8 cellular contexts compared by ENCODE assay signal in the genomic region with DNA sequence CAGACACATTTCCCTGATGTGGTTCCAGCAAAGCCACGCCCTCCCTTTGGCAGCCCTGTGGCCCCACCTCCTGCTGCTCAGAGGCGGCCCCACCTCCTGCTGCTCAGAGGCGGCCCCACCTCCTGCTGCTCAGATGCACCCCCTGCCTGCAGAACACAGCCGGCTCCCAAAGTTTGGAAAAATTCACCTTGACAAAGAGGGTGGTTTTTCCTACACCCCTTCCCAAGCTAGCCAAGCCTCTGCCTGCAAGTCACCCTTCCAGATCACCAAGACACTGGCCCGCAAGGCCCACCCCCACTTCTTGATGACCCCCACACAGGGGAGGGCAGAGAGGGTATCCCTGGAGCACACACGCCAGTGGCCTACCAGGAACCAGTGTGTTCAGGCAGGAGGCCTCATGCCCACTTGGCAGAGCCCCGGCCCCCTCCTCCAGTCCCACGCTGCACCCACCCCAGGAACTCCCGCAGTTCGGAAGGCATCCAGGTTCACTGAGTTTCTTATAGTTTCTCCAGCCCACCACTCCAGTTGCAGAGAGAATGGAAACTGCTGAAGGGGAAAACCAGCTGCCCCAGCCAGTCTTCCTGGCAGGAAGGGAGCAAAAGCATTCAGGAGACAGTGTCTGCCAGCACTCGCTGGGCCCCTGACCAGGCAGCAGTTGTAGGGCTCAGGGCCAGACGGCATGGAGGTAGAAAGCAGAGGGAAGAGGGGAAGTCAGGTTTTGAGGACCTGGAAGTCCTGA. TPM values are rescaled to one million over a fixed set of nuclear protein-coding genes. Genes with fewer than 3 reads are reported as not detected.
A peak's percentile ranks its signal among the peaks of the same experiment; 100 is the strongest.
DNase-seq lines count a peak whose midpoint lies in the region; ATAC-seq and TF ChIP-seq lines count a peak whose summit lies in the region.

No MANE protein-coding gene starts in this region.

- H3K4me3 Mint-ChIP-seq in activated CD4-positive, alpha-beta T cell treated with anti-CD3 and anti-CD28 coated beads, Interleukin-2, amount 10 ng/mL, durations not matched to agents 24 days and 14 days: no peak overlapping the region

- H3K27me3 ChIP-seq in colonic mucosa (no peaks in the 10 kb centered on the region), lung (ENCODE audit: control insufficient read depth, insufficient read depth) (no peaks in the 10 kb centered on the region)

- no peak overlapping the region for H3K9ac ChIP-seq in colonic mucosa (ENCODE audit: low read depth in 2 of 2, low read length in 2 of 2)

- intact Hi-C loops in activated CD4-positive, alpha-beta T cell treated with anti-CD3 and anti-CD28 coated beads, Interleukin-2, amount 10 ng/mL, durations not matched to agents 24 days and 14 days (cut with micrococcal nuclease): loop anchor here (1.0 to 10.0 kb wide), 2 partner anchors 430 to 437 kb away; partner anchors contain the start of genes MRPL46, MRPS11 and POLG
- intact Hi-C loops in colonic mucosa (cut with DNase I): no loop called here

- POLR2A ChIA-PET in AG04449 (lab: Yijun Ruan, JAX): interaction anchor here (0.6 kb wide), 1 partner anchor 278 kb away, joined by 3 read pairs; no protein-coding TSS in a partner anchor

- H3K36me3 ChIP-seq in colonic mucosa (no peaks in the 10 kb centered on the region), lung (ENCODE audit: control insufficient read depth in 2 of 2, insufficient read depth in 2 of 2, low read length in 2 of 2) (peaks cover 0 to 14% of the 10 kb centered on the region in 2 donors)

- no peaks in the 10 kb centered on the region for H3K27me3 Mint-ChIP-seq in activated CD4-positive, alpha-beta T cell treated with anti-CD3 and anti-CD28 coated beads, Interleukin-2, amount 10 ng/mL, durations not matched to agents 24 days and 14 days

- H3K36me3 Mint-ChIP-seq in activated CD4-positive, alpha-beta T cell treated with anti-CD3 and anti-CD28 coated beads, Interleukin-2, amount 10 ng/mL, durations not matched to agents 24 days and 14 days (ENCODE audit: low read depth): peaks cover 4% of the 10 kb centered on the region

- H3K27ac ChIP-seq in colonic mucosa (no peak overlapping the region), lung (ENCODE audit: low read depth in 1 of 2, low read length in 1 of 2) (peak overlapping the region in 1 of 2 donors; percentile 14)

- CTCF ChIA-PET in AG04449 (lab: Yijun Ruan, JAX): interaction anchor here (0.7 to 3.0 kb wide), 19 partner anchors 8 to 273 kb away, joined by 3 to 37 read pairs (median 5); no protein-coding TSS in a partner anchor

- no peak overlapping the region for H3K27ac Mint-ChIP-seq in activated CD4-positive, alpha-beta T cell treated with anti-CD3 and anti-CD28 coated beads, Interleukin-2, amount 10 ng/mL, durations not matched to agents 24 days and 14 days

- DNase-seq in AG04449 (ENCODE audit: low read depth, low spot score) (no peak), NCI-H2196 (lab: John Stamatoyannopoulos, UW; ENCODE audit: unreplicated experiment) (peak; percentile 54), colonic mucosa (peak; percentile 82), lung (ENCODE audit: low spot score) (peak; percentile 87)
- peak; percentile 95 for DNase-seq in activated CD4-positive, alpha-beta T cell treated with anti-CD3 and anti-CD28 coated beads, Interleukin-2, amount 10 ng/mL, durations not matched to agents 24 days and 14 days
- peak; percentile 54 for DNase-seq in stimulated activated CD8-positive, alpha-beta memory T cell treated with anti-CD3 and anti-CD28 coated beads, Interleukin-12 subunit alpha, Interleukin-12 subunit beta, amount 100 ng/mL, for 4 hours (ENCODE audit: low read depth)

- ATAC-seq in GM19438 (IDR thresholded peaks at IDR 0.05; ENCODE audit: low read depth, unreplicated experiment) (peak; percentile 52), lung (ENCODE audit: insufficient read depth, low FRiP score) (peak; percentile 88), HG02798 (IDR thresholded peaks at IDR 0.05; ENCODE audit: poor library complexity, unreplicated experiment) (no peak)

- H3K4me1 ChIP-seq in colonic mucosa (no peaks in the 10 kb centered on the region), lung (ENCODE audit: control insufficient read depth in 2 of 2, insufficient read depth in 2 of 2, low read length in 2 of 2) (peaks cover 3 to 24% of the 10 kb centered on the region in 2 donors)

- H3K4me1 Mint-ChIP-seq in activated CD4-positive, alpha-beta T cell treated with anti-CD3 and anti-CD28 coated beads, Interleukin-2, amount 10 ng/mL, durations not matched to agents 24 days and 14 days: peaks cover 31% of the 10 kb centered on the region

- TF ChIP-seq CTCF in AG04449 (IDR thresholded peaks at IDR 0.05; ENCODE audit: insufficient read depth, low read length, missing control alignments) (peak; percentile 65), colonic mucosa (IDR thresholded peaks at IDR 0.05) (peak; percentile 62), lung (IDR thresholded peaks at IDR 0.05; ENCODE audit: control extremely low read depth, extremely low read depth) (peak; percentile 32)

- H3K9me3 ChIP-seq in colonic mucosa (no peaks in the 10 kb centered on the region), lung (ENCODE audit: control insufficient read depth in 2 of 2, insufficient read depth in 1 of 2, low read length in 1 of 2) (peaks cover 0 to 4% of the 10 kb centered on the region in 2 donors)

- no peak overlapping the region for H3K4me3 ChIP-seq in AG04449 (ENCODE audit: low read depth, low read length)
- H3K4me3 ChIP-seq in colonic mucosa: no peak overlapping the region
- H3K4me3 ChIP-seq in lung: no peak overlapping the region

- WGBS in lung, 2 donors: 41 to 46% methylated on average over 12 of the region's 12 CpGs

- H3K9me3 Mint-ChIP-seq in activated CD4-positive, alpha-beta T cell treated with anti-CD3 and anti-CD28 coated beads, Interleukin-2, amount 10 ng/mL, durations not matched to agents 24 days and 14 days: no peaks in the 10 kb centered on the region

RNA-seq across cellular contexts. Expression of gene HAPLN3, which starts 2.3 kb away (rescaled TPM):
- total RNA-seq in activated CD4-positive, alpha-beta T cell treated with anti-CD3 and anti-CD28 coated beads, Interleukin-2, amount 10 ng/mL, durations not matched to agents 24 days and 14 days: 76.6 and 77.0 TPM in 2 replicates
- total RNA-seq in colonic mucosa (1 to 10 TPM; 1.9 to 3.6 TPM), lung (10 to 100 TPM in 1 of 2 donors, 1 to 10 TPM in 1; 5.7 to 15.5 TPM)
- polyA plus RNA-seq in lung: 10 to 100 TPM in 1 of 2 donors, 1 to 10 TPM in 1; 3.9 to 15.4 TPM

RNA-seq across cellular contexts. Expression of gene MFGE8, which starts 15.6 kb away (rescaled TPM):
- 7.3 and 10.6 TPM in 2 replicates for total RNA-seq in activated CD4-positive, alpha-beta T cell treated with anti-CD3 and anti-CD28 coated beads, Interleukin-2, amount 10 ng/mL, durations not matched to agents 24 days and 14 days
- 10 to 100 TPM; 31.3 to 38.6 TPM for total RNA-seq in colonic mucosa
- total RNA-seq in lung: 100 to 1,000 TPM in 1 of 2 donors, 10 to 100 TPM in 1; 78.6 to 135 TPM
- polyA plus RNA-seq in lung: 100 to 1,000 TPM in 1 of 2 donors, 10 to 100 TPM in 1; 84.7 to 107 TPM
